ENCODE assay signal across 8 cellular contexts in the genomic region with DNA sequence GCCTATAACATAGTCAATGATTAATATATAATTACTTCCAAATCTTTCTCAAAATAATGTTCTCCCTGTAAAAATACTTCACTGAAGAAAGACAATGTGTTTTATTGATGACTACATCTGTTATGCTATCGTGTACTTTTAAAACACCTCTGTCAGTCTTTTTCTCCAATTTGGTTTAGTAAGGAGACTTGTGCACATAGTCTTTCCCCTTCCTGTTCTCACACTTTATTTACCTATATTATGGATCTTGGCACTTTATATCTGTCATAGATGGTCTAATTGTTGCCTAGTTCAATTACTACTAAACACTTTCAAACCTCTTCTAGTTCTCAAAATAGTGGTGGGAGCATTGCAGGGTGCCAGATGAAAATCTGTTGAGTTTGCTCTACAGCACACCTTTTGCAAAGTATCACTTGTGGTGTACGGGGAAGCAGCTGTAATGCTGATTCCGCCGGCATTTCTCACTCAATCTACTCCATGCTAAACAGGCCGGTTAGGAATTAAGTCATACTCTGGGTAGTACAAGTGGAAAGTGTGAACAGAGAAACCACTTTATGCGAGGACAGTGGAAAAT. TPM values are rescaled to one million over a fixed set of nuclear protein-coding genes. Genes with fewer than 3 reads are reported as not detected.
DNase-seq lines count a peak whose midpoint lies in the region; ATAC-seq and TF ChIP-seq lines count a peak whose summit lies in the region.

No MANE protein-coding gene starts in this region.

- H3K9ac ChIP-seq in liver (ENCODE audit: low read depth in 1 of 2, low read length in 2 of 2), result no peak overlapping the region

- DNase-seq in AG09309 (ENCODE audit: low read depth) (no peak), GM23338 (ENCODE audit: low spot score) (no peak), amniotic stem cell (lab: John Stamatoyannopoulos, UW) (no peak), left colon (no peak)
- no peak for DNase-seq in activated T-helper 2 cell treated with anti-CD3 and anti-CD28 coated beads, Interferon-gamma antibody, Interleukin-2, Interleukin-4, amounts not matched to agents 10 μg/mL and 5 μg/mL and 100 μg/mL, durations not matched to agents 14 hours and 24 hours and 36 hours (ENCODE audit: low spot score)

- intact Hi-C loops in activated T-helper 2 cell treated with anti-CD3 and anti-CD28 coated beads, Interferon-gamma antibody, Interleukin-2, Interleukin-4, amounts not matched to agents 10 μg/mL and 5 μg/mL and 100 μg/mL, durations not matched to agents 14 hours and 24 hours and 36 hours (cut with micrococcal nuclease), result loop anchor here (5.0 kb wide), 2 partner anchors 154 to 284 kb away; no protein-coding TSS in a partner anchor
- intact Hi-C loops in left colon (cut with DNase I, micrococcal nuclease), result no loop called here

- peaks cover 90% of the 10 kb centered on the region for H3K27me3 ChIP-seq in GM23338 (ENCODE audit: insufficient read depth)
- peaks cover 0 to 6% (median 0%) of the 10 kb centered on the region in 4 donors for H3K27me3 ChIP-seq in liver (ENCODE audit: control insufficient read depth in 4 of 4, insufficient read depth in 4 of 4, low read length in 3 of 4)

- H3K4me1 ChIP-seq in GM23338 (ENCODE audit: insufficient read depth) (peaks cover 13% of the 10 kb centered on the region; the same call in 1 of the 2 replicates), liver (ENCODE audit: control insufficient read depth in 4 of 4, insufficient read depth in 4 of 4, low read length in 3 of 4) (peaks cover 20 to 28% (median 26%) of the 10 kb centered on the region in 4 donors)

- peaks cover 44% of the 10 kb centered on the region for H3K27me3 Mint-ChIP-seq in GM23338 (ENCODE audit: insufficient read depth, low read depth, poor library complexity)
- H3K27me3 Mint-ChIP-seq in activated T-helper 2 cell treated with anti-CD3 and anti-CD28 coated beads, Interferon-gamma antibody, Interleukin-2, Interleukin-4, amounts not matched to agents 10 μg/mL and 5 μg/mL and 100 μg/mL, durations not matched to agents 14 hours and 24 hours and 36 hours (ENCODE audit: low read depth), result peaks cover 75% of the 10 kb centered on the region

- WGBS in liver, result 14% methylated on average over 6 of the region's 6 CpGs

- H3K9me3 Mint-ChIP-seq in GM23338, result no peaks in the 10 kb centered on the region
- no peaks in the 10 kb centered on the region for H3K9me3 Mint-ChIP-seq in activated T-helper 2 cell treated with anti-CD3 and anti-CD28 coated beads, Interferon-gamma antibody, Interleukin-2, Interleukin-4, amounts not matched to agents 10 μg/mL and 5 μg/mL and 100 μg/mL, durations not matched to agents 14 hours and 24 hours and 36 hours

- H3K27ac ChIP-seq in GM23338 (ENCODE audit: low read depth) (no peak overlapping the region), liver (ENCODE audit: low read depth in 1 of 2, low read length in 2 of 2) (no peak overlapping the region)

- H3K27ac Mint-ChIP-seq in GM23338, result no peak overlapping the region
- H3K27ac Mint-ChIP-seq in activated T-helper 2 cell treated with anti-CD3 and anti-CD28 coated beads, Interferon-gamma antibody, Interleukin-2, Interleukin-4, amounts not matched to agents 10 μg/mL and 5 μg/mL and 100 μg/mL, durations not matched to agents 14 hours and 24 hours and 36 hours, result no peak overlapping the region

- H3K4me2 ChIP-seq in GM23338, result peak overlapping the region; percentile 98

- H3K4me1 Mint-ChIP-seq in GM23338, result peaks cover 4% of the 10 kb centered on the region; the same call in 1 of the 3 replicates
- peaks cover 6% of the 10 kb centered on the region for H3K4me1 Mint-ChIP-seq in activated T-helper 2 cell treated with anti-CD3 and anti-CD28 coated beads, Interferon-gamma antibody, Interleukin-2, Interleukin-4, amounts not matched to agents 10 μg/mL and 5 μg/mL and 100 μg/mL, durations not matched to agents 14 hours and 24 hours and 36 hours (ENCODE audit: low read depth)

- H4K20me1 ChIP-seq in GM23338 (replicated peaks; ENCODE audit: insufficient read depth), result peaks cover 6% of the 10 kb centered on the region

- TF ChIP-seq CTCF in AG09309 (IDR thresholded peaks at IDR 0.05; ENCODE audit: control insufficient read depth, insufficient read depth, low read depth, low read length, missing control alignments) (no peak), GM23338 (conservative IDR thresholded peaks at IDR 0.05; ENCODE audit: low read depth in 2 of 2) (no peak), liver (IDR thresholded peaks at IDR 0.05; ENCODE audit: low read depth, low read length, missing input control) (peak; percentile 2)

- peak overlapping the region; percentile 77 for H3K4me3 Mint-ChIP-seq in GM23338
- H3K4me3 Mint-ChIP-seq in activated T-helper 2 cell treated with anti-CD3 and anti-CD28 coated beads, Interferon-gamma antibody, Interleukin-2, Interleukin-4, amounts not matched to agents 10 μg/mL and 5 μg/mL and 100 μg/mL, durations not matched to agents 14 hours and 24 hours and 36 hours (ENCODE audit: low read depth), result peak overlapping the region; percentile 42

- ATAC-seq in GM23338 (no peak), GM18517 (IDR thresholded peaks at IDR 0.05; ENCODE audit: unreplicated experiment) (no peak), HG03097 (IDR thresholded peaks at IDR 0.05; ENCODE audit: low FRiP score, unreplicated experiment) (no peak), left colon (no peak)

- H3K79me2 ChIP-seq in GM23338 (replicated peaks; ENCODE audit: insufficient read depth), result no peaks in the 10 kb centered on the region

- H3K9me2 ChIP-seq in GM23338 (ENCODE audit: insufficient read depth), result no peaks in the 10 kb centered on the region

- H3F3A ChIP-seq in GM23338 (replicated peaks; ENCODE audit: low read depth), result 0 out of 2 replicates have a peak, but pooled peaks cover 7% of the 10 kb centered on the region

- no peaks in the 10 kb centered on the region for H3K36me3 ChIP-seq in GM23338 (ENCODE audit: insufficient read depth)
- no peaks in the 10 kb centered on the region for H3K36me3 ChIP-seq in liver (ENCODE audit: control insufficient read depth in 4 of 4, insufficient read depth in 3 of 4, low read depth in 1 of 4, low read length in 3 of 4)

- H3K36me3 Mint-ChIP-seq in GM23338 (ENCODE audit: low read depth), result no peaks in the 10 kb centered on the region
- peaks cover under 1% of the 10 kb centered on the region for H3K36me3 Mint-ChIP-seq in activated T-helper 2 cell treated with anti-CD3 and anti-CD28 coated beads, Interferon-gamma antibody, Interleukin-2, Interleukin-4, amounts not matched to agents 10 μg/mL and 5 μg/mL and 100 μg/mL, durations not matched to agents 14 hours and 24 hours and 36 hours (ENCODE audit: low read depth)

- H3K9me3 ChIP-seq in liver (ENCODE audit: control insufficient read depth in 4 of 4, low read length in 3 of 4), result peaks cover 0 to 9% (median 0%) of the 10 kb centered on the region in 4 donors

- H3K4me3 ChIP-seq in AG09309 (ENCODE audit: control insufficient read depth, low read depth, low read length) (peak overlapping the region; percentile 58), GM23338 (peak overlapping the region; percentile 80), liver (ENCODE audit: low read depth in 1 of 3, low read length in 3 of 3) (peak overlapping the region in 2 of 3 donors; percentile 60 to 62)

- peak overlapping the region; percentile 98; the same call in 1 of the 2 replicates for H2AFZ ChIP-seq in GM23338

- TF ChIP-seq RAD21 in liver (IDR thresholded peaks at IDR 0.05), result no peak

TF ChIP-seq in GM23338, 12 proteins besides CTCF, POLR2A, EP300 and RAD21:
- TF ChIP-seq JUNB (IDR thresholded peaks at IDR 0.05; ENCODE audit: unreplicated experiment) (no peak), EZH2 (IDR thresholded peaks at IDR 0.05; ENCODE audit: low read depth, unreplicated experiment) (peak; percentile 72), ZNF114 (CRISPR knock-in tag; IDR thresholded peaks at IDR 0.05) (no peak), EZH2phosphoT487 (IDR thresholded peaks at IDR 0.05; ENCODE audit: unreplicated experiment) (no peak)

TF ChIP-seq in liver, 16 proteins besides CTCF, POLR2A, EP300 and RAD21:
- TF ChIP-seq TAF1 (conservative IDR thresholded peaks at IDR 0.05) (no peak), FOXA1 (IDR thresholded peaks at IDR 0.05) (no peak), FOXA2 (IDR thresholded peaks at IDR 0.05) (no peak), HNF4A (conservative IDR thresholded peaks at IDR 0.05) (no peak)
- TF ChIP-seq, protein P1, sequence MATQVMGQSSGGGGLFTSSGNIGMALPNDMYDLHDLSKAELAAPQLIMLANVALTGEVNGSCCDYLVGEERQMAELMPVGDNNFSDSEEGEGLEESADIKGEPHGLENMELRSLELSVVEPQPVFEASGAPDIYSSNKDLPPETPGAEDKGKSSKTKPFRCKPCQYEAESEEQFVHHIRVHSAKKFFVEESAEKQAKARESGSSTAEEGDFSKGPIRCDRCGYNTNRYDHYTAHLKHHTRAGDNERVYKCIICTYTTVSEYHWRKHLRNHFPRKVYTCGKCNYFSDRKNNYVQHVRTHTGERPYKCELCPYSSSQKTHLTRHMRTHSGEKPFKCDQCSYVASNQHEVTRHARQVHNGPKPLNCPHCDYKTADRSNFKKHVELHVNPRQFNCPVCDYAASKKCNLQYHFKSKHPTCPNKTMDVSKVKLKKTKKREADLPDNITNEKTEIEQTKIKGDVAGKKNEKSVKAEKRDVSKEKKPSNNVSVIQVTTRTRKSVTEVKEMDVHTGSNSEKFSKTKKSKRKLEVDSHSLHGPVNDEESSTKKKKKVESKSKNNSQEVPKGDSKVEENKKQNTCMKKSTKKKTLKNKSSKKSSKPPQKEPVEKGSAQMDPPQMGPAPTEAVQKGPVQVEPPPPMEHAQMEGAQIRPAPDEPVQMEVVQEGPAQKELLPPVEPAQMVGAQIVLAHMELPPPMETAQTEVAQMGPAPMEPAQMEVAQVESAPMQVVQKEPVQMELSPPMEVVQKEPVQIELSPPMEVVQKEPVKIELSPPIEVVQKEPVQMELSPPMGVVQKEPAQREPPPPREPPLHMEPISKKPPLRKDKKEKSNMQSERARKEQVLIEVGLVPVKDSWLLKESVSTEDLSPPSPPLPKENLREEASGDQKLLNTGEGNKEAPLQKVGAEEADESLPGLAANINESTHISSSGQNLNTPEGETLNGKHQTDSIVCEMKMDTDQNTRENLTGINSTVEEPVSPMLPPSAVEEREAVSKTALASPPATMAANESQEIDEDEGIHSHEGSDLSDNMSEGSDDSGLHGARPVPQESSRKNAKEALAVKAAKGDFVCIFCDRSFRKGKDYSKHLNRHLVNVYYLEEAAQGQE (IDR thresholded peaks at IDR 0.05), result no peak
- TF ChIP-seq, protein P2, sequence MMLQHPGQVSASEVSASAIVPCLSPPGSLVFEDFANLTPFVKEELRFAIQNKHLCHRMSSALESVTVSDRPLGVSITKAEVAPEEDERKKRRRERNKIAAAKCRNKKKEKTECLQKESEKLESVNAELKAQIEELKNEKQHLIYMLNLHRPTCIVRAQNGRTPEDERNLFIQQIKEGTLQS (IDR thresholded peaks at IDR 0.05), result no peak

RNA-seq across cellular contexts. Expression of a gene that starts 1.1 kb away (rescaled TPM):
- total RNA-seq in GM23338 (2014; rRNA removed; shearing (Covaris generic)), result not detected in 2 replicates
- polyA plus RNA-seq in GM23338 (2016; fragmentation: Nextera tagmentation; extraction: Ambion mirVana) (not detected in 2 replicates), liver (not detected)
- total RNA-seq in activated T-helper 2 cell treated with anti-CD3 and anti-CD28 coated beads, Interferon-gamma antibody, Interleukin-2, Interleukin-4, amounts not matched to agents 10 μg/mL and 5 μg/mL and 100 μg/mL, durations not matched to agents 14 hours and 24 hours and 36 hours, result not detected in 2 replicates
- total RNA-seq in liver (under 1 TPM in 1 of 2 donors, not detected in 1; under 0.01 TPM), left colon (not detected)
